In the genomic region with DNA sequence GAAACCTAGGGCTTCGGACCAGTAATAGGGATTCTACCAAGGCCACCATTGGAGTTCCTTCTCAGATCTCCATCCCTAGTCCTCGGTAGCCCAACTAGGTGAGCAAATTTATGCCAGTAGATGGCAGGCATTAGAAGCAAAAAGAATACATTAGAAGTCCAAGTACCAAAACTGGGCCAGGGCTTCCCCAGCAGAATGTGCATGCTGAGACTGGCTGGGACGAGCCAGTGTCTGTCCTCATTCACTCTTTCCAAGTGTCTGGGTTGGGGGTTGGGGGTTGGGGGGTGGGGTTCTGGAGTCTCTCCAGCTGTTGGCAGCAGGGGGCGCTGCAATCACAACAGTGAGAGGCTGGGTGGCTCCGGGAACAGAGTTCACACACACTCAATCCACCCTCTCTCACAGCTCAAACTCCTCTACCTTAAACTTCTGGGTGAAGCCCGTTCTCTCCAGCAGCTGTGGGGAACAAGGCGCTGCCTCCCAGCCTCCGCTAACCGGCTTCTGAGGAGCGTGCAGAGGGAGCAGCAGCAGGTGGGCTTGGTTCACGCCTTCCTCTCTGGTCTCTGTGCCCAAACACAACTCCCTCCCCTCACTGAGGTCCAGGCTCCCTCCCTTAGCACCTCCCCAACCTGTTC, we compare ENCODE assay signal across 8 cellular contexts. TPM values are rescaled to one million over a fixed set of nuclear protein-coding genes. Genes with fewer than 3 reads are reported as not detected.
DNase-seq lines count a peak whose midpoint lies in the region; ATAC-seq, FAIRE-seq and TF ChIP-seq lines count a peak whose summit lies in the region.

No MANE protein-coding gene starts in this region.

- peaks cover 4% of the 10 kb centered on the region for H3K27me3 Mint-ChIP-seq in activated naive CD4-positive, alpha-beta T cell treated with anti-CD3 and anti-CD28 coated beads, Interleukin-2, amount 10 ng/mL, durations not matched to agents 7 days and 5 days

- H3K27me3 ChIP-seq in left ventricle myocardium inferior (ENCODE audit: low read depth), result peaks cover 39% of the 10 kb centered on the region

- H3K9me3 Mint-ChIP-seq in activated naive CD4-positive, alpha-beta T cell treated with anti-CD3 and anti-CD28 coated beads, Interleukin-2, amount 10 ng/mL, durations not matched to agents 7 days and 5 days, result no peaks in the 10 kb centered on the region

- H3K4me3 ChIP-seq in AG09309 (ENCODE audit: control insufficient read depth, low read depth, low read length) (no peak overlapping the region), left ventricle myocardium inferior (no peak overlapping the region)

- H3K36me3 ChIP-seq in left ventricle myocardium inferior, result no peaks in the 10 kb centered on the region

- no peaks in the 10 kb centered on the region for H3K4me1 Mint-ChIP-seq in activated naive CD4-positive, alpha-beta T cell treated with anti-CD3 and anti-CD28 coated beads, Interleukin-2, amount 10 ng/mL, durations not matched to agents 7 days and 5 days

- H3K9me3 ChIP-seq in left ventricle myocardium inferior (replicated peaks), result no peaks in the 10 kb centered on the region

- DNase-seq in AG09309 (ENCODE audit: low read depth), result no peak
- DNase-seq in H54 (ENCODE audit: insufficient read length, low spot score), result peak; percentile 49
- peak; percentile 76 for DNase-seq in OCI-M1 (lab: John Stamatoyannopoulos, UW)
- peak; percentile 62 for DNase-seq in activated naive CD4-positive, alpha-beta T cell treated with anti-CD3 and anti-CD28 coated beads, Interleukin-2, amount 10 ng/mL, durations not matched to agents 7 days and 5 days
- DNase-seq in left ventricle myocardium inferior, result no peak
- DNase-seq in stimulated activated CD4-positive, alpha-beta T cell treated with anti-CD3 and anti-CD28 coated beads, Interleukin-12 subunit alpha, Interleukin-12 subunit beta, amount 100 ng/mL, for 48 hours (ENCODE audit: low read depth in 2 of 3, low spot score in 1 of 3), result peak; percentile 53 to 75 (median 63)

- H3K27ac Mint-ChIP-seq in activated naive CD4-positive, alpha-beta T cell treated with anti-CD3 and anti-CD28 coated beads, Interleukin-2, amount 10 ng/mL, durations not matched to agents 7 days and 5 days, result no peak overlapping the region

- FAIRE-seq in H54 (lab: Jason Lieb, UNC), result no peak

- TF ChIP-seq CTCF in AG09309 (IDR thresholded peaks at IDR 0.05; ENCODE audit: control insufficient read depth, insufficient read depth, low read depth, low read length, missing control alignments) (peak; percentile 56), left ventricle myocardium inferior (IDR thresholded peaks at IDR 0.05; ENCODE audit: borderline replicate concordance) (peak; percentile 47)

- no peak overlapping the region for H3K4me3 Mint-ChIP-seq in activated naive CD4-positive, alpha-beta T cell treated with anti-CD3 and anti-CD28 coated beads, Interleukin-2, amount 10 ng/mL, durations not matched to agents 7 days and 5 days

- H3K27ac ChIP-seq in left ventricle myocardium inferior (replicated peaks), result no peak overlapping the region

- TF ChIP-seq POLR2A in H54 (IDR thresholded peaks at IDR 0.05; ENCODE audit: low read depth, low read length), result no peak

- ATAC-seq in GM18907 (IDR thresholded peaks at IDR 0.05; ENCODE audit: unreplicated experiment) (no peak), GM19023 (IDR thresholded peaks at IDR 0.05; ENCODE audit: unreplicated experiment) (no peak)

- no peaks in the 10 kb centered on the region for H3K36me3 Mint-ChIP-seq in activated naive CD4-positive, alpha-beta T cell treated with anti-CD3 and anti-CD28 coated beads, Interleukin-2, amount 10 ng/mL, durations not matched to agents 7 days and 5 days

- H3K4me1 ChIP-seq in left ventricle myocardium inferior, result no peaks in the 10 kb centered on the region

- CTCF ChIA-PET in activated naive CD4-positive, alpha-beta T cell treated with anti-CD3 and anti-CD28 coated beads, Interleukin-2, amount 10 ng/mL, durations not matched to agents 7 days and 5 days (lab: Charles Lee), result interaction anchor here (0.6 to 2.6 kb wide), 29 partner anchors 8 to 416 kb away, joined by 3 to 15 read pairs (median 4); a partner anchor contains a TSS

- intact Hi-C loops in left ventricle myocardium inferior (cut with micrococcal nuclease), result no loop called here

RNA-seq across cellular contexts. Expression of a gene that starts 57.5 kb away (rescaled TPM):
- total RNA-seq in left ventricle myocardium inferior, result not detected

RNA-seq across cellular contexts. Expression of a gene that starts 59.9 kb away (rescaled TPM):
- not detected for total RNA-seq in left ventricle myocardium inferior

Comparison
In these comparisons a context has a peak if more than half of its experiments do, and no peak if none do; other contexts are left out.
1. DNase-seq: peak in H54 (single experiment), OCI-M1 (single experiment), activated naive CD4-positive, alpha-beta T cell treated with anti-CD3 and anti-CD28 coated beads, Interleukin-2, amount 10 ng/mL, durations not matched to agents 7 days and 5 days (single experiment) and stimulated activated CD4-positive, alpha-beta T cell treated with anti-CD3 and anti-CD28 coated beads, Interleukin-12 subunit alpha, Interleukin-12 subunit beta, amount 100 ng/mL, for 48 hours (3 of 3); none in AG09309 (single experiment) and left ventricle myocardium inferior (single experiment).